Comparison of ENCODE assay signal across 22 cellular contexts in genomic region chr9:136628287-136628686, GRCh38.
"Had no signal": no experiment of that assay in that cellular context is flagged by ENCODE, and none has a peak within 500 bp of the region (broad histone marks: within the 10 kb centered on the region; RNA-seq: fewer than 3 reads in every experiment).

No MANE protein-coding gene starts in this region.

- H3K9ac ChIP-seq: SK-N-SH had no signal

- H3K36me3 ChIP-seq: esophagus muscularis mucosa, right atrium auricular region, tibial nerve, uterus had no signal

- H3K4me3 ChIP-seq: esophagus muscularis mucosa, lung, right atrium auricular region, skin epidermis, tibial nerve, uterus had no signal

- H3K27ac ChIP-seq: esophagus muscularis mucosa, right atrium auricular region, skin epidermis, tibial nerve, uterus had no signal

- H3K9me3 Mint-ChIP-seq: activated naive CD4-positive, alpha-beta T cell treated with anti-CD3 and anti-CD28 coated beads, Interleukin-2, amount 50 U/mL, for 72 hours; activated T-cell treated with anti-CD3 and anti-CD28 coated beads, Interleukin-2, amount 50 U/mL, for 24 hours; immature natural killer cell; naive B cell; T-cell had no signal

- H3K4me1 Mint-ChIP-seq: activated CD8-positive, alpha-beta memory T cell treated with anti-CD3 and anti-CD28 coated beads, Interleukin-2, amount 10 ng/mL, durations not matched to agents 7 days and 5 days had no signal

- H3K36me3 Mint-ChIP-seq: activated CD8-positive, alpha-beta memory T cell treated with anti-CD3 and anti-CD28 coated beads, Interleukin-2, amount 10 ng/mL, durations not matched to agents 7 days and 5 days; activated naive CD4-positive, alpha-beta T cell treated with anti-CD3 and anti-CD28 coated beads, Interleukin-2, amount 50 U/mL, for 72 hours; immature natural killer cell; naive B cell; T-cell had no signal

- H3K4me3 Mint-ChIP-seq: activated CD8-positive, alpha-beta memory T cell treated with anti-CD3 and anti-CD28 coated beads, Interleukin-2, amount 10 ng/mL, durations not matched to agents 7 days and 5 days; activated T-cell treated with anti-CD3 and anti-CD28 coated beads, Interleukin-2, amount 50 U/mL, for 24 hours; naive B cell; T-cell had no signal

- FAIRE-seq: bronchial epithelial cell had no signal

- H3K9me3 ChIP-seq: esophagus muscularis mucosa, right atrium auricular region, SK-N-SH, tibial nerve, uterus had no signal

- H3K4me2 ChIP-seq: SK-N-SH had no signal

- H3K27me3 ChIP-seq: right atrium auricular region, tibial nerve, uterus had no signal

- ATAC-seq: activated CD8-positive, alpha-beta memory T cell treated with anti-CD3 and anti-CD28 coated beads, Interleukin-2, amount 10 ng/mL, durations not matched to agents 7 days and 5 days; activated naive CD4-positive, alpha-beta T cell treated with anti-CD3 and anti-CD28 coated beads, Interleukin-2, amount 50 U/mL, for 72 hours; T-cell had no signal

- DNase-seq: activated CD4-positive, alpha-beta T cell treated with anti-CD3 and anti-CD28 coated beads, Interleukin-2, amount 50 U/mL, for 48 hours; activated CD8-positive, alpha-beta memory T cell treated with anti-CD3 and anti-CD28 coated beads, Interleukin-2, amount 10 ng/mL, durations not matched to agents 7 days and 5 days; activated T-cell treated with anti-CD3 and anti-CD28 coated beads, Interleukin-2, amount 50 U/mL, for 24 hours; anterior cingulate cortex; immature natural killer cell; naive B cell; occipital lobe; SK-N-SH; stimulated activated CD4-positive, alpha-beta T cell treated with anti-CD3 and anti-CD28 coated beads, Interleukin-15, amount 100 ng/mL, for 24 hours; stimulated activated CD4-positive, alpha-beta T cell treated with anti-CD3 and anti-CD28 coated beads, Interleukin-4, amount 100 ng/mL, for 1 hour; stimulated activated naive CD4-positive, alpha-beta T cell treated with Interleukin-2 at 50 U/mL for 16 hours; substantia nigra; T-cell; T1000 had no signal

- H3K27ac Mint-ChIP-seq: activated CD8-positive, alpha-beta memory T cell treated with anti-CD3 and anti-CD28 coated beads, Interleukin-2, amount 10 ng/mL, durations not matched to agents 7 days and 5 days; activated naive CD4-positive, alpha-beta T cell treated with anti-CD3 and anti-CD28 coated beads, Interleukin-2, amount 50 U/mL, for 72 hours; activated T-cell treated with anti-CD3 and anti-CD28 coated beads, Interleukin-2, amount 50 U/mL, for 24 hours; immature natural killer cell; naive B cell; T-cell had no signal
